In the genomic region with DNA sequence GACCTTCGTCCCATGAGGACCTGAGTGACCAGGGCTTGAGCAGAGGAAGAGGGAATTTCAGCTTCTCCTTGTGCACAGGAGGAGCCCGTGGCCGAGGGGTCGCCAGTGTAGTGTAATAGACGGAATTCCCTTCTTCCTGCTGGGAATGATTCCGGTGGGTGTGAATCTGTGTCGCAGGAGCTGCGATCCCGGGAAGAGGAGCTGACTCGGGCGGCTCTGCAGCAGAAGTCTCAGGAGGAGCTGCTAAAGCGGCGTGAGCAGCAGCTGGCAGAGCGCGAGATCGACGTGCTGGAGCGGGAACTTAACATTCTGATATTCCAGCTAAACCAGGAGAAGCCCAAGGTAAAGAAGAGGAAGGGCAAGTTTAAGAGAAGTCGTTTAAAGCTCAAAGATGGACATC, we compare ENCODE assay signal across 21 cellular contexts.
"Had no signal": no experiment of that assay in that cellular context is flagged by ENCODE, and none has a peak within 500 bp of the region (broad histone marks: within the 10 kb centered on the region; RNA-seq: fewer than 3 reads in every experiment).

No MANE protein-coding gene starts in this region.

- H3K9me3 Mint-ChIP-seq: activated T-helper 17 cell treated with anti-CD3 and anti-CD28 coated beads, Interleukin-2, amount 50 U/mL, for 72 hours; stimulated activated naive CD8-positive, alpha-beta T cell treated with anti-CD3 and anti-CD28 coated beads, Interleukin-15, Interleukin-2, amounts not matched to agents 100 ng/mL and 50 ng/mL, for 24 hours had no signal

- H3K27ac ChIP-seq: brain microvascular endothelial cell, epithelial cell of prostate, gastroesophageal sphincter, heart right ventricle, left lung had no signal

- H3K4me3 Mint-ChIP-seq: activated T-helper 17 cell treated with anti-CD3 and anti-CD28 coated beads, Interleukin-2, amount 50 U/mL, for 72 hours; naive thymus-derived CD4-positive, alpha-beta T cell; stimulated activated naive CD8-positive, alpha-beta T cell treated with anti-CD3 and anti-CD28 coated beads, Interleukin-15, Interleukin-2, amounts not matched to agents 100 ng/mL and 50 ng/mL, for 24 hours had no signal

- FAIRE-seq: small intestine had no signal

- H3K27me3 ChIP-seq: left lung, upper lobe of left lung had no signal

- H3K27ac Mint-ChIP-seq: activated T-helper 17 cell treated with anti-CD3 and anti-CD28 coated beads, Interleukin-2, amount 50 U/mL, for 72 hours; naive thymus-derived CD4-positive, alpha-beta T cell; stimulated activated naive CD8-positive, alpha-beta T cell treated with anti-CD3 and anti-CD28 coated beads, Interleukin-15, Interleukin-2, amounts not matched to agents 100 ng/mL and 50 ng/mL, for 24 hours had no signal

- H3K4me3 ChIP-seq: gastroesophageal sphincter, heart right ventricle, left lung, mucosa of descending colon, upper lobe of left lung had no signal

- H3K27me3 Mint-ChIP-seq: activated T-helper 17 cell treated with anti-CD3 and anti-CD28 coated beads, Interleukin-2, amount 50 U/mL, for 72 hours had no signal

- DNase-seq: activated CD4-positive, alpha-beta T cell treated with anti-CD3 and anti-CD28 coated beads, Interleukin-2, amount 50 U/mL, for 1 hour; activated naive CD4-positive, alpha-beta T cell treated with Interleukin-2 at 50 U/mL for 16 hours; activated T-cell treated with anti-CD3 and anti-CD28 coated beads for 4 hours; anterior cingulate cortex; brain microvascular endothelial cell; cortex of kidney; effector CD8-positive, alpha-beta T cell; heart right ventricle; left lung; mammary epithelial cell; mucosa of descending colon; naive thymus-derived CD4-positive, alpha-beta T cell; nucleus accumbens; right cardiac atrium; small intestine; stimulated activated CD4-positive, alpha-beta T cell treated with anti-CD3 and anti-CD28 coated beads, Interleukin-4, amount 100 ng/mL, for 4 hours had no signal

- H3K36me3 Mint-ChIP-seq: naive thymus-derived CD4-positive, alpha-beta T cell had no signal

- H3K9me3 ChIP-seq: gastroesophageal sphincter, heart right ventricle, left lung, mucosa of descending colon, upper lobe of left lung had no signal

- H3K36me3 ChIP-seq: brain microvascular endothelial cell, gastroesophageal sphincter, heart right ventricle, left lung, upper lobe of left lung had no signal

- H3K4me1 ChIP-seq: gastroesophageal sphincter, heart right ventricle had no signal
